Comparison of ENCODE assay signal across 8 cellular contexts in the genomic region with DNA sequence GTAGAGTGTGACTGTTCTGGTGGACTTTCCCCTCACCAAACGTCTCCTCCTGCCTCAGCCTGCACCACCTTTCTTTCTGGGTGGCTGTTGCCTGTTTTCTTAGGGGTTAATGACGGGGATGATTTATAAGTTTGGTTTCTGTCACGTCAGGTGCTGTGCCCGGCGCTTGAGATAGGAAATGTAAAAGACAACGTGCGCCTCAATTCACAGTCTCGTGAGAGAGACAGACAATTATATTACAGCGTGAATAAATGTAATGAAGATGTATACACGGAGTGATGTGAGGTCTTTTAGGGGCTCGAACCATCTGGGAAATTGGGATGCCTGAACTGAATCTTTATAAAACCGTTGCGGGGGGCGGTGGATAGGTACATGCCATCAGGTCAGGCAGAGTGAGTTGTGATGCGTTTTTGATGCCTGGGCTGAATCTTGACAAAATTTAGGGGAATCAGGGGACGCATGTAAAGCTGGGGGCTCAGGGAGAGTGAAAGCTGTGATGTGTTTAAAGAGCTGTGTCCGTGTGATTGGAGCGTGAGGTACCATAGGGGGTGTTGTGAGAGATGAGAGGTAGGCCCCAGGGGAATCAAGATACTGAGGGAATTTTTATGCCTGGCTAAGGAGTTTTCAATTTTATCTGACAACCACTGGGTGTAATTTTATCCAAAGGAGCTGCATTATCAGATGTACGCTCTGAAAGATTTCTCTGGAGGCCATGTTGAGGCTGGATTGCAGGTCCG. TPM values are rescaled to one million over a fixed set of nuclear protein-coding genes. Genes with fewer than 3 reads are reported as not detected.
DNase-seq lines count a peak whose midpoint lies in the region; ATAC-seq and TF ChIP-seq lines count a peak whose summit lies in the region.

No MANE protein-coding gene starts in this region.

- no peak overlapping the region for H3K18ac ChIP-seq in H9 (ENCODE audit: insufficient read length, low read depth, low read length)

- no peak overlapping the region for H2AK5ac ChIP-seq in H9 (ENCODE audit: insufficient read length, low read length)

- H3K79me2 ChIP-seq in H9 (ENCODE audit: insufficient read depth, low read length) = no peaks in the 10 kb centered on the region

- H3K4ac ChIP-seq in H9 (ENCODE audit: low read depth, low read length) = no peak overlapping the region

- H3K4me3 ChIP-seq in fibroblast of villous mesenchyme (ENCODE audit: low read depth, low read length) (peak overlapping the region; percentile 99), gastrocnemius medialis (peak overlapping the region; percentile 72 to 83 (median 74))

- no peak overlapping the region for H4K91ac ChIP-seq in H9 (ENCODE audit: insufficient read length, low read depth, low read length)

- peaks cover 6% of the 10 kb centered on the region for H3K23me2 ChIP-seq in H9 (ENCODE audit: insufficient read length, low read depth, low read length, poor library complexity, severe bottlenecking)

- H4K5ac ChIP-seq in H9 (ENCODE audit: insufficient read length, low read depth, low read length) = no peak overlapping the region

- H3K9ac ChIP-seq in H9 (ENCODE audit: extremely low read depth, insufficient read length, low read length) = peak overlapping the region; percentile 78

- peaks cover 0 to 1% of the 10 kb centered on the region in 2 donors for H3K36me3 ChIP-seq in gastrocnemius medialis

- peaks cover 0 to 3% of the 10 kb centered on the region in 2 experiments; a peak in 1 of 5 replicates for H3K9me3 Mint-ChIP-seq in H9

- no peak for TF ChIP-seq CTCF in H9 (conservative IDR thresholded peaks at IDR 0.05)
- TF ChIP-seq CTCF in fibroblast of villous mesenchyme (IDR thresholded peaks at IDR 0.05; ENCODE audit: insufficient read depth, low read depth, low read length) = peak; percentile 2
- no peak for TF ChIP-seq CTCF in gastrocnemius medialis (IDR thresholded peaks at IDR 0.05 in 4 of 5, conservative IDR thresholded peaks at IDR 0.05 in 1 of 5)

- no peak overlapping the region for H3K27ac Mint-ChIP-seq in H9

- no peak overlapping the region for H3T11ph ChIP-seq in H9 (ENCODE audit: low read length)

- ATAC-seq in SK-N-SH treated with all-trans-retinoic acid at 6 μM for 48 hours (peak; percentile 40), gastrocnemius medialis (peak; percentile 2 to 9), HG02981 (IDR thresholded peaks at IDR 0.05; ENCODE audit: unreplicated experiment) (no peak), HG03469 (IDR thresholded peaks at IDR 0.05; ENCODE audit: unreplicated experiment) (no peak), GM21737 (IDR thresholded peaks at IDR 0.05; ENCODE audit: unreplicated experiment) (no peak)

- H3K27me3 ChIP-seq in H9 (ENCODE audit: insufficient read depth, low read length) (no peaks in the 10 kb centered on the region), gastrocnemius medialis (no peaks in the 10 kb centered on the region)

- no peak overlapping the region for H2BK12ac ChIP-seq in H9 (ENCODE audit: insufficient read length, low read depth, low read length)

- no peaks in the 10 kb centered on the region for H3K79me1 ChIP-seq in H9 (ENCODE audit: insufficient read depth, low read depth, low read length, poor library complexity, severe bottlenecking)

- H2BK20ac ChIP-seq in H9 (ENCODE audit: low read depth, low read length, poor library complexity, severe bottlenecking) = no peak overlapping the region

- H3K4me1 ChIP-seq in H9 (ENCODE audit: insufficient read depth, low read length) (0 out of 2 replicates have a peak, but pooled peaks cover 2% of the 10 kb centered on the region), gastrocnemius medialis (peaks cover 9 to 10% of the 10 kb centered on the region in 2 donors)

- WGBS in H9 (ENCODE audit: extremely low coverage, insufficient read length, low lambda C conversion rate) = no CpG with 5 or more reads among the region's 20 CpGs

- no peaks in the 10 kb centered on the region for H3K9me3 ChIP-seq in H9 (ENCODE audit: control insufficient read depth, low read depth, low read length)
- no peaks in the 10 kb centered on the region for H3K9me3 ChIP-seq in gastrocnemius medialis

- H3K23ac ChIP-seq in H9 (ENCODE audit: insufficient read length, low read depth, low read length) = no peak overlapping the region

- H2BK120ac ChIP-seq in H9 (ENCODE audit: low read depth, low read length, poor library complexity, severe bottlenecking) = no peak overlapping the region

- intact Hi-C loops in gastrocnemius medialis (cut with DNase I; ENCODE audit: low total_unique reads) = loop anchor here (2.0 kb wide), 1 partner anchor 45 kb away; no protein-coding TSS in a partner anchor

- no peak overlapping the region for H3K56ac ChIP-seq in H9 (ENCODE audit: insufficient read length, low read depth, low read length)

- no peaks in the 10 kb centered on the region for H4K20me1 ChIP-seq in H9 (ENCODE audit: control insufficient read depth, insufficient read depth, insufficient read length)

- no peak overlapping the region for H2BK5ac ChIP-seq in H9 (ENCODE audit: insufficient read length, low read length)

- DNase-seq in COLO668 (lab: John Stamatoyannopoulos, UW; ENCODE audit: unreplicated experiment) (peak; percentile 44), H9 (no peak), fibroblast of villous mesenchyme (ENCODE audit: low read depth) (peak; percentile 23), gastrocnemius medialis (no peak)

- no peak for TF ChIP-seq POLR2A in gastrocnemius medialis (IDR thresholded peaks at IDR 0.05)

- H3K14ac ChIP-seq in H9 (ENCODE audit: insufficient read depth, low read length) = no peak overlapping the region

- no peaks in the 10 kb centered on the region for H3K27me3 Mint-ChIP-seq in H9 (ENCODE audit: low read depth)

- in situ Hi-C loops in gastrocnemius medialis (cut with MboI; ENCODE audit: low sequenced_read_pairs in 4 of 4) = no loop called here

- 0 out of 7 replicates have a peak, but pooled peaks cover 0 to under 1% (median 0%) of the 10 kb centered on the region in 3 experiments for H3K36me3 Mint-ChIP-seq in H9 (ENCODE audit: insufficient read depth in 1 of 3, low read depth in 3 of 3)

- H3K4me1 Mint-ChIP-seq in H9 = peaks cover 3% of the 10 kb centered on the region in 2 experiments; a peak in 3 of 4 replicates

- H4K8ac ChIP-seq in H9 (replicated peaks; ENCODE audit: insufficient read length, low read depth, low read length) = no peak overlapping the region

- H3K4me3 Mint-ChIP-seq in H9 = no peak overlapping the region

- H2BK15ac ChIP-seq in H9 (ENCODE audit: low read depth, low read length) = no peak overlapping the region

- peak overlapping the region; percentile 80 for H3K4me2 ChIP-seq in H9 (ENCODE audit: insufficient read depth, insufficient read length, low read length)

- H2AFZ ChIP-seq in H9 (ENCODE audit: low read length) = no peak overlapping the region

- H3K27ac ChIP-seq in H9 (ENCODE audit: insufficient read length, low read depth, low read length) (no peak overlapping the region), gastrocnemius medialis (peak overlapping the region; percentile 85 to 91 (median 90))

TF ChIP-seq in SK-N-SH treated with all-trans-retinoic acid at 6 μM for 48 hours, 23 proteins besides CTCF, POLR2A, EP300 and RAD21:
- TF ChIP-seq, protein P1, sequence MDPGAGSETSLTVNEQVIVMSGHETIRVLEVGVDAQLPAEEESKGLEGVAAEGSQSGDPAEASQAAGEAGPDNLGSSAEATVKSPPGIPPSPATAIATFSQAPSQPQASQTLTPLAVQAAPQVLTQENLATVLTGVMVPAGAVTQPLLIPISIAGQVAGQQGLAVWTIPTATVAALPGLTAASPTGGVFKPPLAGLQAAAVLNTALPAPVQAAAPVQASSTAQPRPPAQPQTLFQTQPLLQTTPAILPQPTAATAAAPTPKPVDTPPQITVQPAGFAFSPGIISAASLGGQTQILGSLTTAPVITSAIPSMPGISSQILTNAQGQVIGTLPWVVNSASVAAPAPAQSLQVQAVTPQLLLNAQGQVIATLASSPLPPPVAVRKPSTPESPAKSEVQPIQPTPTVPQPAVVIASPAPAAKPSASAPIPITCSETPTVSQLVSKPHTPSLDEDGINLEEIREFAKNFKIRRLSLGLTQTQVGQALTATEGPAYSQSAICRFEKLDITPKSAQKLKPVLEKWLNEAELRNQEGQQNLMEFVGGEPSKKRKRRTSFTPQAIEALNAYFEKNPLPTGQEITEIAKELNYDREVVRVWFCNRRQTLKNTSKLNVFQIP (CRISPR knock-in tag; IDR thresholded peaks at IDR 0.05; ENCODE audit: borderline replicate concordance, low read depth) = no peak

RNA-seq across cellular contexts. Expression of a gene that starts 0.8 kb away (rescaled TPM):
- total RNA-seq in H9 (2021) = 24.0 and 24.4 TPM in 2 replicates
- total RNA-seq in fibroblast of villous mesenchyme = 28.7 and 45.3 TPM in 2 replicates
- total RNA-seq in gastrocnemius medialis = 10 to 100 TPM; 23.2 to 35.1 (median 27.1) TPM

RNA-seq across cellular contexts. Expression of a gene that starts 42.8 kb away (rescaled TPM):
- total RNA-seq in H9 (2021) (9.9 and 10.6 TPM in 2 replicates), fibroblast of villous mesenchyme (11.3 and 13.0 TPM in 2 replicates), gastrocnemius medialis (1 to 10 TPM in 1 of 4 donors, under 1 TPM in 3; 0.31 to 1.0 (median 0.86) TPM)

RNA-seq across cellular contexts. Expression of a gene that starts 46.2 kb away (rescaled TPM):
- total RNA-seq in H9 (2021) = 28.4 and 32.1 TPM in 2 replicates
- total RNA-seq in fibroblast of villous mesenchyme = 35.1 and 47.1 TPM in 2 replicates
- 10 to 100 TPM; 10.2 to 15.8 (median 11.7) TPM for total RNA-seq in gastrocnemius medialis

Comparison
In these comparisons a context has a peak if more than half of its experiments do, and no peak if none do; other contexts are left out.
1. DNase-seq: peak in COLO668 (single experiment) and fibroblast of villous mesenchyme (single experiment); none in H9 (single experiment) and gastrocnemius medialis (0 of 2).
2. ATAC-seq: peak in SK-N-SH treated with all-trans-retinoic acid at 6 μM for 48 hours (single experiment) and gastrocnemius medialis (2 of 2); none in HG02981 (single experiment), HG03469 (single experiment) and GM21737 (single experiment).